ENCODE assay signal across 29 cellular contexts in genomic region chr4:176293660-176294059, GRCh38. TPM values are rescaled to one million over a fixed set of nuclear protein-coding genes. Genes with fewer than 3 reads are reported as not detected.
"Had no signal": no experiment of that assay in that cellular context is flagged by ENCODE, and none has a peak within 500 bp of the region (broad histone marks: within the 10 kb centered on the region; RNA-seq: fewer than 3 reads in every experiment).

No MANE protein-coding gene starts in this region.

- H3K27ac ChIP-seq: neural progenitor cell, ovary, parathyroid adenoma, psoas muscle, skin epidermis, spleen, suprapubic skin, testis, tibial artery, transverse colon, upper lobe of right lung, uterus had no signal

- H3K27me3 ChIP-seq: neural progenitor cell, ovary, spleen, suprapubic skin, testis, tibial artery, transverse colon, upper lobe of right lung, uterus had no signal

- H3K36me3 ChIP-seq: neural progenitor cell, ovary, spleen, suprapubic skin, tibial artery, transverse colon, upper lobe of right lung, uterus had no signal

- H2AFZ ChIP-seq: neural progenitor cell, parathyroid adenoma had no signal

- H3K4me1 ChIP-seq: parathyroid adenoma, psoas muscle, spleen, suprapubic skin, testis, tibial artery, transverse colon, upper lobe of right lung, uterus had no signal

- ATAC-seq: natural killer cell; psoas muscle; right cardiac atrium; sciatic nerve; stimulated activated memory B cell treated with anti-CD40 and anti-IgM and Interleukin-4, amounts not matched to agents 10 μg/mL and 1 μg/mL and 100 μg/mL, for 72 hours; stimulated activated naive CD8-positive, alpha-beta T cell treated with anti-CD3 and anti-CD28 coated beads, Interleukin-15, amount 100 ng/mL, for 72 hours; stimulated activated naive CD8-positive, alpha-beta T cell treated with anti-CD3 and anti-CD28 coated beads, Interleukin-15, Interleukin-2, amounts not matched to agents 100 U/mL and 50 U/mL, for 24 hours; upper lobe of right lung had no signal

- H3K4me2 ChIP-seq: neural progenitor cell, smooth muscle cell had no signal

- H3K79me2 ChIP-seq: parathyroid adenoma had no signal

- H3K4me3 ChIP-seq: neural progenitor cell, ovary, psoas muscle, skin epidermis, smooth muscle cell, spleen, suprapubic skin, testis, tibial artery, transverse colon, upper lobe of right lung, uterus had no signal

- H3K9me3 ChIP-seq: ovary, psoas muscle, spleen, suprapubic skin, testis, tibial artery, transverse colon, upper lobe of right lung, uterus had no signal

- H3K9ac ChIP-seq: neural progenitor cell, parathyroid adenoma had no signal

- DNase-seq: natural killer cell; occipital lobe; ovary; posterior cingulate gyrus; psoas muscle; right cardiac atrium; spleen; stimulated activated CD4-positive, alpha-beta T cell treated with anti-CD3 and anti-CD28 coated beads, Interleukin-12 subunit alpha, Interleukin-12 subunit beta, amount 100 ng/mL, for 4 hours; stimulated activated CD4-positive, alpha-beta T cell treated with anti-CD3 and anti-CD28 coated beads, Interleukin-1b, Interleukin-23, amount 100 ng/mL, for 48 hours; stimulated activated CD4-positive, alpha-beta T cell treated with anti-CD3 and anti-CD28 coated beads, Interleukin-4, amount 100 ng/mL, for 1 hour; stimulated activated CD4-positive, alpha-beta T cell treated with anti-CD3 and anti-CD28 coated beads, Interleukin-4, amount 100 ng/mL, for 4 hours; stimulated activated CD8-positive, alpha-beta memory T cell treated with anti-CD3 and anti-CD28 coated beads, Interleukin-4, amount 100 ng/mL, for 48 hours; stimulated activated naive CD4-positive, alpha-beta T cell; stimulated activated naive CD8-positive, alpha-beta T cell treated with anti-CD3 and anti-CD28 coated beads, Interleukin-15, amount 100 ng/mL, for 72 hours; stimulated activated naive CD8-positive, alpha-beta T cell treated with anti-CD3 and anti-CD28 coated beads, Interleukin-15, Interleukin-2, amounts not matched to agents 100 U/mL and 50 U/mL, for 24 hours; substantia nigra; testis; tibial artery; transverse colon; upper lobe of right lung; uterus had no signal

RNA-seq across cellular contexts. Expression of gene ASB5, which starts 24.6 kb away (rescaled TPM):
- total RNA-seq: natural killer cell, spleen, suprapubic skin, upper lobe of right lung had no signal
- polyA plus RNA-seq: neural cell, smooth muscle cell had no signal
